In the genomic region with DNA sequence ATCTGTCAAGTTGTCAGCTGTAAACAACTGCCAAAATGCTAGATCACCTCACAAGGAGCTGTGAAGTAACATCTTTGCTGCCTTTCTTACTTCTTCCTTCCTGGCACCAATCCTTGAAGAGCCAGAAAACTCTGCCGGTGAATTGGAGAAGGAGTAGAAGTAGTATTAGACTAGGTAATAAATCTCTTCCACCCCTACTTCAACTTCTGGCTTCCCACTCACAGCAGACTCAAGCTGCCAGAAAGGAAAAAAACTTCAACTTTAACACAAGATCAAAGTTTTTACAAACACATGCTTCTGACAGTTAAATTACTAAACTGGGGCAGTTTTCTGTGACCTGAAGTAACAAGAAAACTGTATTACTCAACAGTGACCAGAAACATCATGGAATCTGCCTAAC, we compare ENCODE assay signal across 1 cellular context.
TF ChIP-seq lines count a peak whose summit lies in the region.

No MANE protein-coding gene starts in this region.

TF ChIP-seq in HepG2, 621 proteins besides CTCF, POLR2A, EP300 and RAD21 (continued from another document):
- TF ChIP-seq GLMP (CRISPR knock-in tag; IDR thresholded peaks at IDR 0.05; ENCODE audit: borderline replicate concordance) (no peak), CEBPG (CRISPR knock-in tag; IDR thresholded peaks at IDR 0.05) (no peak), YEATS4 (CRISPR knock-in tag; IDR thresholded peaks at IDR 0.05; ENCODE audit: borderline replicate concordance) (no peak), ZNF225 (CRISPR knock-in tag; IDR thresholded peaks at IDR 0.05) (no peak), DPF2 (CRISPR knock-in tag; IDR thresholded peaks at IDR 0.05; ENCODE audit: borderline replicate concordance, low read depth) (no peak), ZNF281 (CRISPR knock-in tag; IDR thresholded peaks at IDR 0.05; ENCODE audit: borderline replicate concordance) (no peak), FOXA3 (CRISPR knock-in tag; IDR thresholded peaks at IDR 0.05) (no peak), ADNP (CRISPR knock-in tag; IDR thresholded peaks at IDR 0.05) (no peak), CHD2 (IDR thresholded peaks at IDR 0.05; ENCODE audit: low read depth, low read length) (no peak), PRDM10 (CRISPR knock-in tag; IDR thresholded peaks at IDR 0.05; ENCODE audit: low read depth) (no peak)
- TF ChIP-seq, protein P1, sequence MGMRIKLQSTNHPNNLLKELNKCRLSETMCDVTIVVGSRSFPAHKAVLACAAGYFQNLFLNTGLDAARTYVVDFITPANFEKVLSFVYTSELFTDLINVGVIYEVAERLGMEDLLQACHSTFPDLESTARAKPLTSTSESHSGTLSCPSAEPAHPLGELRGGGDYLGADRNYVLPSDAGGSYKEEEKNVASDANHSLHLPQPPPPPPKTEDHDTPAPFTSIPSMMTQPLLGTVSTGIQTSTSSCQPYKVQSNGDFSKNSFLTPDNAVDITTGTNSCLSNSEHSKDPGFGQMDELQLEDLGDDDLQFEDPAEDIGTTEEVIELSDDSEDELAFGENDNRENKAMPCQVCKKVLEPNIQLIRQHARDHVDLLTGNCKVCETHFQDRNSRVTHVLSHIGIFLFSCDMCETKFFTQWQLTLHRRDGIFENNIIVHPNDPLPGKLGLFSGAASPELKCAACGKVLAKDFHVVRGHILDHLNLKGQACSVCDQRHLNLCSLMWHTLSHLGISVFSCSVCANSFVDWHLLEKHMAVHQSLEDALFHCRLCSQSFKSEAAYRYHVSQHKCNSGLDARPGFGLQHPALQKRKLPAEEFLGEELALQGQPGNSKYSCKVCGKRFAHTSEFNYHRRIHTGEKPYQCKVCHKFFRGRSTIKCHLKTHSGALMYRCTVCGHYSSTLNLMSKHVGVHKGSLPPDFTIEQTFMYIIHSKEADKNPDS (CRISPR knock-in tag; IDR thresholded peaks at IDR 0.05) = no peak
TF ChIP-seq in HepG2: peak in this region for 0.
